ENCODE assay signal across 22 cellular contexts in the genomic region with DNA sequence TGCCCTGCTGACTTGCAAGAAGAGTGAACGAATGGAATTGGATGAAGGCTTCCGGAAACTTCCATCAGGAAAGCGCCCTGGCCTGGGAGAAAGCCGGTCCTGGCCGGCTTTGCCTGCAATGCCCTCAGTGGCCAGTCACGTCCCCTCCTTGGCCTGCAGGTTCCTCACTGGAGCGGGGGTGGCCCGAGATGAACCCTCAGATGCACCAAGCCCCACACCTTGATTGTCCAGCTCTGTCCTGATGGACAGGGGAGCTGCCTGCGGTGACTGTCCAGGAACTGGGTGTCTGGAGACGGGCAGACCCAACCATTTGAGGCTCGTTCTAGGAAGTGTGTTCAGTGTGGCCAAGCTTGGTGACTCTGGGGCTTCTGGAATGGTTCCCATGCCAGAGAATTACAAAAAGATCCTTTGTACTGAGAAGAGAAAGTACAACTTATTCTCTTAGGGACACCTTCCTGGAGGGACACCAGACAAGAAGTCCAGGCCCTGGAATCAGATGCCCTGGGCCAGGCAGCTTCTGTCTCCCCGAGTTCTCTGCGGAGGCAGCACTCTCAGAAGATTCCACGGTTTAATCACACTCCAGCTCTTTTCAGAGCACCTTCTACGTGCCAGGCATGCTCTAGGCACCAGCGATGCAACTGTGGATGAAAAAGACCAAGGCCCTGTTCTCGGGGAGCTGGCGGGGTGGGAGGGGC.
"Had no signal": no experiment of that assay in that cellular context is flagged by ENCODE, and none has a peak within 500 bp of the region (broad histone marks: within the 10 kb centered on the region; RNA-seq: fewer than 3 reads in every experiment).

No MANE protein-coding gene starts in this region.

- H3K4me2 ChIP-seq: SK-N-SH had no signal

- DNase-seq: IMR-90, Karpas-422, KG1, MG63, NCI-H1092, NCI-H1105 treated with DMSO at 0.1 percent for 48 hours, NCI-H1417 treated with DMSO at 0.1 percent for 48 hours, NCI-H146, NCI-H1694 treated with DMSO at 0.1 percent for 48 hours, NCI-H1930, NCI-H2081, NCI-H2107, NCI-H2227 treated with DMSO at 0.1 percent for 48 hours, NCI-H446, NCI-H510A, NCI-H524 treated with DMSO at 0.1 percent for 48 hours, NCI-H774, RPMI8226, SIG-M5, SK-N-SH had no signal

- H3K4me1 ChIP-seq: SJSA1 had no signal

- H3K27ac ChIP-seq: SJSA1 had no signal

- H3K36me3 ChIP-seq: MG63, SJSA1 had no signal

- FAIRE-seq: RCC 7860 had no signal

- H3K9me3 ChIP-seq: MG63, SJSA1, SK-N-SH had no signal

- H3K4me3 ChIP-seq: MG63, SJSA1 had no signal

- H3K9ac ChIP-seq: SK-N-SH had no signal
